In the genomic region with DNA sequence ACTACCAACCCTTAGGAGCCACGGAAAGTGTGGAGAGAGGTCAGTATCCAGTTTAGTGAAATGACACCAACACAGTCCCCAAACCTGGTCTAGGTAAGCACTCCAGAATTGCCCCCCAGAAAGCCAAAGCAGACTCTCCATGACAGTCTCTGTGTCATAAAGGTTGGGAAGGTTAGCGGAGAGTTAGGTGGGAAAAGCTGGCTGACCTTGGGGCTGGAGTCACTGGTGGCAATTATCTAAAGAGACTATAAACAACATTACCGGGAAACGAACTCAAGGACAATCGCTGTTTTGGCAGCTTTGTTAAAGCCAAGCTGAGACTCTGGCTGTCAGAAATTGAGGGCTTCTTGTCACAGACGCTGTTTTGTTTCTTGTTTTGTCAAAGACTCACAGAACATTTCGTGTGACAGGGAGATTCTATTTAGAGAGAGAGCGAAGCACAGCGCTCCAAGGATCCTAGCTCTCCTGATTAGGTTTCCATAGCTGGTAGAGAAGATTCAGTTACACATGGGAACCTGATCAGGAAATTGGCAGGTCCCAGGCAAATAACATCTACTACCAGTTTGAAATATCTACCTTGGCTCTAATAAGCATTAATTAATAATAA, we compare ENCODE assay signal across 19 cellular contexts.
"Had no signal": no experiment of that assay in that cellular context is flagged by ENCODE, and none has a peak within 500 bp of the region (broad histone marks: within the 10 kb centered on the region; RNA-seq: fewer than 3 reads in every experiment).

No MANE protein-coding gene starts in this region.

- H3K27me3 ChIP-seq: pancreas, thyroid gland had no signal

- H3K9me3 ChIP-seq: lower lobe of right lung, pancreas, thyroid gland had no signal

- H3K4me3 Mint-ChIP-seq: activated CD8-positive, alpha-beta T cell treated with anti-CD3 and anti-CD28 coated beads for 36 hours; activated naive CD8-positive, alpha-beta T cell; mesothelial cell of epicardium; neural crest cell; stimulated activated naive B cell treated with anti-CD40 and anti-IgM and Interleukin-4, amounts not matched to agents 10 μg/mL and 1 μg/mL and 100 μg/mL, for 72 hours; T-helper 1 cell treated with Interleukin-12 subunit alpha and Interleukin-12 subunit beta and Interleukin-4 antibody, amounts not matched to agents 30 μg/mL and 1 μg/mL, for 36 hours; WTC11 had no signal

- DNase-seq: activated CD4-positive, alpha-beta T cell treated with anti-CD3 and anti-CD28 coated beads for 48 hours; activated CD8-positive, alpha-beta T cell treated with anti-CD3 and anti-CD28 coated beads for 36 hours; activated gamma-delta T cell treated with Interleukin-2 at 50 U/mL for 16 hours; activated T-cell treated with anti-CD3 and anti-CD28 coated beads, Interleukin-2, amount 50 U/mL, for 48 hours; amniotic stem cell; cerebellar nuclear complex; effector CD8-positive, alpha-beta T cell; foreskin fibroblast; glutamatergic neuron; lower lobe of right lung; pancreas; stimulated activated CD4-positive, alpha-beta T cell treated with anti-CD3 and anti-CD28 coated beads, Interleukin-4, amount 100 ng/mL, for 1 hour; stimulated activated naive B cell treated with anti-CD40 and anti-IgM and Interleukin-4, amounts not matched to agents 10 μg/mL and 1 μg/mL and 100 μg/mL, for 72 hours; thyroid gland had no signal

- H3K27ac Mint-ChIP-seq: activated CD8-positive, alpha-beta T cell treated with anti-CD3 and anti-CD28 coated beads for 36 hours; activated naive CD8-positive, alpha-beta T cell; mesothelial cell of epicardium; stimulated activated naive B cell treated with anti-CD40 and anti-IgM and Interleukin-4, amounts not matched to agents 10 μg/mL and 1 μg/mL and 100 μg/mL, for 72 hours; T-helper 1 cell treated with Interleukin-12 subunit alpha and Interleukin-12 subunit beta and Interleukin-4 antibody, amounts not matched to agents 30 μg/mL and 1 μg/mL, for 36 hours; WTC11 had no signal

- ATAC-seq: activated CD8-positive, alpha-beta T cell treated with anti-CD3 and anti-CD28 coated beads for 36 hours; lower lobe of right lung; pancreas; stimulated activated naive B cell treated with anti-CD40 and anti-IgM and Interleukin-4, amounts not matched to agents 10 μg/mL and 1 μg/mL and 100 μg/mL, for 72 hours; WTC11 had no signal

- H3K4me1 ChIP-seq: lower lobe of right lung, pancreas, thyroid gland had no signal

- H3K9me3 Mint-ChIP-seq: activated CD8-positive, alpha-beta T cell treated with anti-CD3 and anti-CD28 coated beads for 36 hours; T-helper 1 cell treated with Interleukin-12 subunit alpha and Interleukin-12 subunit beta and Interleukin-4 antibody, amounts not matched to agents 30 μg/mL and 1 μg/mL, for 36 hours had no signal

- H3K4me1 Mint-ChIP-seq: stimulated activated naive B cell treated with anti-CD40 and anti-IgM and Interleukin-4, amounts not matched to agents 10 μg/mL and 1 μg/mL and 100 μg/mL, for 72 hours; WTC11 had no signal

- H3K36me3 ChIP-seq: lower lobe of right lung, pancreas, thyroid gland had no signal

- H3K4me3 ChIP-seq: lower lobe of right lung, pancreas, thyroid gland had no signal

- H3K36me3 Mint-ChIP-seq: activated naive CD8-positive, alpha-beta T cell; stimulated activated naive B cell treated with anti-CD40 and anti-IgM and Interleukin-4, amounts not matched to agents 10 μg/mL and 1 μg/mL and 100 μg/mL, for 72 hours; WTC11 had no signal

- H3K27ac ChIP-seq: lower lobe of right lung, pancreas, thyroid gland had no signal
